17 cellular contexts compared by ENCODE assay signal in genomic region chr4:1471443-1472147, GRCh38.
DNase-seq lines count a peak whose midpoint lies in the region; ATAC-seq, FAIRE-seq and TF ChIP-seq lines count a peak whose summit lies in the region.
"Had no signal": no experiment of that assay in that cellular context is flagged by ENCODE, and none has a peak within 500 bp of the region (broad histone marks: within the 10 kb centered on the region; RNA-seq: fewer than 3 reads in every experiment).

No MANE protein-coding gene starts in this region.

- no peaks in the 10 kb centered on the region for H4K20me1 ChIP-seq in SK-N-SH (ENCODE audit: insufficient read depth)

- H2AFZ ChIP-seq in SK-N-SH (ENCODE audit: low read depth): no peak overlapping the region

- H3K27ac ChIP-seq in SK-N-SH (ENCODE audit: low read depth in 2 of 2, low read length in 1 of 2): no peak overlapping the region
- no peak overlapping the region for H3K27ac ChIP-seq in kidney (ENCODE audit: low read depth in 2 of 2, low read length in 2 of 2)
- H3K27ac ChIP-seq: A549 had no signal

- WGBS in SK-N-SH (ENCODE audit: low lambda C conversion rate): 20% methylated on average over 17 of the region's 55 CpGs

- H3K4me3 ChIP-seq in SK-N-SH (ENCODE audit: low read depth in 2 of 2, low read length in 1 of 2) (no peak overlapping the region), kidney (ENCODE audit: low read length in 2 of 2) (no peak overlapping the region)
- H3K4me3 ChIP-seq: A549 had no signal

- H3K4me2 ChIP-seq in SK-N-SH: no peak overlapping the region
- H3K4me2 ChIP-seq: A549 had no signal

- TF ChIP-seq RAD21 in SK-N-SH (IDR thresholded peaks at IDR 0.05; ENCODE audit: low read length): no peak

- H3K4me1 ChIP-seq in SK-N-SH (ENCODE audit: control insufficient read depth in 1 of 2, insufficient read depth in 2 of 2, low read depth in 1 of 2, low read length in 1 of 2): no peaks in the 10 kb centered on the region; a peak in 1 of 4 replicates
- no peaks in the 10 kb centered on the region for H3K4me1 ChIP-seq in kidney (ENCODE audit: control insufficient read depth in 1 of 2, insufficient read depth in 1 of 2, low read depth in 1 of 2, low read length in 2 of 2)
- H3K4me1 ChIP-seq: A549 had no signal

- no peak for TF ChIP-seq CTCF in SK-N-SH (IDR thresholded peaks at IDR 0.05)
- no peak for TF ChIP-seq CTCF in kidney (IDR thresholded peaks at IDR 0.05; ENCODE audit: borderline replicate concordance, extremely low read depth, insufficient read depth)

- no peaks in the 10 kb centered on the region for H3K79me2 ChIP-seq in SK-N-SH (ENCODE audit: insufficient read depth)

- H3K9me3 ChIP-seq in SK-N-SH (no peaks in the 10 kb centered on the region), kidney (ENCODE audit: control insufficient read depth in 1 of 2, low read length in 2 of 2) (peaks cover 0 to 3% of the 10 kb centered on the region in 2 donors)
- H3K9me3 ChIP-seq: A549 had no signal

- H3K36me3 ChIP-seq in SK-N-SH (replicated peaks in 1 of 2; ENCODE audit: control insufficient read depth in 1 of 2, insufficient read depth in 2 of 2, low read length in 1 of 2): no peaks in the 10 kb centered on the region
- no peaks in the 10 kb centered on the region for H3K36me3 ChIP-seq in kidney (ENCODE audit: control insufficient read depth in 1 of 2, insufficient read depth in 2 of 2, low read length in 2 of 2)

- no peaks in the 10 kb centered on the region for H3F3A ChIP-seq in SK-N-SH (replicated peaks; ENCODE audit: insufficient read depth)

- CTCF ChIA-PET in SK-N-SH (lab: Yijun Ruan, JAX): interaction anchor here (1.5 kb wide), 1 partner anchor 41 kb away, joined by 3 read pairs; no protein-coding TSS in a partner anchor

- POLR2A ChIA-PET in SK-N-SH (lab: Yijun Ruan, JAX): no interaction called here

- DNase-seq in NCI-H82 (lab: John Stamatoyannopoulos, UW) (peak; percentile 66), NCI-H82 treated with DMSO at 0.1 percent for 48 hours (lab: John Stamatoyannopoulos, UW; ENCODE audit: unreplicated experiment) (no peak), Daoy (ENCODE audit: low read depth) (peak; percentile 13), SK-N-SH (peak; percentile 37), kidney (peak; percentile 59), superior temporal gyrus (ENCODE audit: extremely low spot score) (no peak)
- DNase-seq: activated CD4-positive, alpha-beta memory T cell treated with anti-CD3 and anti-CD28 coated beads, Interleukin-2, amount 10 ng/mL, durations not matched to agents 7 days and 5 days; NCI-H2029; NCI-H524 treated with DMSO at 0.1 percent for 48 hours; retina; stimulated activated naive CD8-positive, alpha-beta T cell treated with anti-CD3 and anti-CD28 coated beads, Interleukin-15, Interleukin-2, amounts not matched to agents 100 U/mL and 50 U/mL, for 24 hours; SW 1271 had no signal

- FAIRE-seq in kidney (lab: Jason Lieb, UNC): no peak
- FAIRE-seq: A549, bronchial epithelial cell, keratinocyte had no signal

- ATAC-seq in GM21528 (IDR thresholded peaks at IDR 0.05; ENCODE audit: low FRiP score, unreplicated experiment) (no peak), GM21360 (IDR thresholded peaks at IDR 0.05; ENCODE audit: unreplicated experiment) (no peak)
- ATAC-seq: stimulated activated naive CD8-positive, alpha-beta T cell treated with anti-CD3 and anti-CD28 coated beads, Interleukin-15, Interleukin-2, amounts not matched to agents 100 U/mL and 50 U/mL, for 24 hours had no signal

- intact Hi-C loops in kidney (cut with DNase I): no loop called here

- no peaks in the 10 kb centered on the region for H3K9me2 ChIP-seq in SK-N-SH

- peaks cover 26% of the 10 kb centered on the region for H3K27me3 ChIP-seq in SK-N-SH (ENCODE audit: insufficient read depth)

- no peak for TF ChIP-seq EP300 in SK-N-SH (IDR thresholded peaks at IDR 0.05; ENCODE audit: borderline replicate concordance in 1 of 2, low read depth in 1 of 2, low read length in 1 of 2)

- H3K9ac ChIP-seq in SK-N-SH (no peak overlapping the region), kidney (ENCODE audit: low read length in 2 of 2) (no peak overlapping the region)

TF ChIP-seq in SK-N-SH, 30 proteins besides CTCF, POLR2A, EP300 and RAD21 (continues in another document):
- TF ChIP-seq GABPA (IDR thresholded peaks at IDR 0.05; ENCODE audit: low read depth) (no peak), MEF2A (IDR thresholded peaks at IDR 0.05; ENCODE audit: borderline replicate concordance, low read depth) (no peak), NRF1 (IDR thresholded peaks at IDR 0.05; ENCODE audit: low read depth, low read length) (no peak), MXI1 (IDR thresholded peaks at IDR 0.05; ENCODE audit: low read depth, low read length) (no peak), FOXM1 (IDR thresholded peaks at IDR 0.05; ENCODE audit: low read depth) (no peak), CHD2 (IDR thresholded peaks at IDR 0.05; ENCODE audit: low read length, partially characterized antibody) (no peak), USF2 (IDR thresholded peaks at IDR 0.05; ENCODE audit: borderline replicate concordance, low read depth, low read length) (no peak), RCOR1 (IDR thresholded peaks at IDR 0.05; ENCODE audit: low read length) (no peak), TAF1 (IDR thresholded peaks at IDR 0.05; ENCODE audit: borderline replicate concordance, low read depth, low read length) (no peak), REST (IDR thresholded peaks at IDR 0.05; ENCODE audit: low read depth, low read length) (no peak), JUND (IDR thresholded peaks at IDR 0.05) (no peak)
- TF ChIP-seq, protein P1, sequence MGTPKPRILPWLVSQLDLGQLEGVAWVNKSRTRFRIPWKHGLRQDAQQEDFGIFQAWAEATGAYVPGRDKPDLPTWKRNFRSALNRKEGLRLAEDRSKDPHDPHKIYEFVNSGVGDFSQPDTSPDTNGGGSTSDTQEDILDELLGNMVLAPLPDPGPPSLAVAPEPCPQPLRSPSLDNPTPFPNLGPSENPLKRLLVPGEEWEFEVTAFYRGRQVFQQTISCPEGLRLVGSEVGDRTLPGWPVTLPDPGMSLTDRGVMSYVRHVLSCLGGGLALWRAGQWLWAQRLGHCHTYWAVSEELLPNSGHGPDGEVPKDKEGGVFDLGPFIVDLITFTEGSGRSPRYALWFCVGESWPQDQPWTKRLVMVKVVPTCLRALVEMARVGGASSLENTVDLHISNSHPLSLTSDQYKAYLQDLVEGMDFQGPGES (IDR thresholded peaks at IDR 0.05; ENCODE audit: low read depth, low read length): no peak
- TF ChIP-seq, protein P2, sequence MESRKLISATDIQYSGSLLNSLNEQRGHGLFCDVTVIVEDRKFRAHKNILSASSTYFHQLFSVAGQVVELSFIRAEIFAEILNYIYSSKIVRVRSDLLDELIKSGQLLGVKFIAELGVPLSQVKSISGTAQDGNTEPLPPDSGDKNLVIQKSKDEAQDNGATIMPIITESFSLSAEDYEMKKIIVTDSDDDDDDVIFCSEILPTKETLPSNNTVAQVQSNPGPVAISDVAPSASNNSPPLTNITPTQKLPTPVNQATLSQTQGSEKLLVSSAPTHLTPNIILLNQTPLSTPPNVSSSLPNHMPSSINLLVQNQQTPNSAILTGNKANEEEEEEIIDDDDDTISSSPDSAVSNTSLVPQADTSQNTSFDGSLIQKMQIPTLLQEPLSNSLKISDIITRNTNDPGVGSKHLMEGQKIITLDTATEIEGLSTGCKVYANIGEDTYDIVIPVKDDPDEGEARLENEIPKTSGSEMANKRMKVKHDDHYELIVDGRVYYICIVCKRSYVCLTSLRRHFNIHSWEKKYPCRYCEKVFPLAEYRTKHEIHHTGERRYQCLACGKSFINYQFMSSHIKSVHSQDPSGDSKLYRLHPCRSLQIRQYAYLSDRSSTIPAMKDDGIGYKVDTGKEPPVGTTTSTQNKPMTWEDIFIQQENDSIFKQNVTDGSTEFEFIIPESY (IDR thresholded peaks at IDR 0.05; ENCODE audit: borderline replicate concordance, low read depth): no peak
- TF ChIP-seq, protein P3, sequence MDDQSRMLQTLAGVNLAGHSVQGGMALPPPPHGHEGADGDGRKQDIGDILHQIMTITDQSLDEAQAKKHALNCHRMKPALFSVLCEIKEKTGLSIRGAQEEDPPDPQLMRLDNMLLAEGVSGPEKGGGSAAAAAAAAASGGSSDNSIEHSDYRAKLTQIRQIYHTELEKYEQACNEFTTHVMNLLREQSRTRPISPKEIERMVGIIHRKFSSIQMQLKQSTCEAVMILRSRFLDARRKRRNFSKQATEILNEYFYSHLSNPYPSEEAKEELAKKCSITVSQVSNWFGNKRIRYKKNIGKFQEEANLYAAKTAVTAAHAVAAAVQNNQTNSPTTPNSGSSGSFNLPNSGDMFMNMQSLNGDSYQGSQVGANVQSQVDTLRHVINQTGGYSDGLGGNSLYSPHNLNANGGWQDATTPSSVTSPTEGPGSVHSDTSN (IDR thresholded peaks at IDR 0.05): no peak

Comparison
In these comparisons a context has a peak if more than half of its experiments do, and no peak if none do; other contexts are left out.
1. DNase-seq: peak in NCI-H82 (single experiment), Daoy (single experiment), SK-N-SH (single experiment) and kidney (single experiment); none in NCI-H82 treated with DMSO at 0.1 percent for 48 hours (single experiment) and superior temporal gyrus (single experiment).